Comparison of ENCODE assay signal across 21 cellular contexts in genomic region chr14:63671987-63672386, GRCh38. TPM values are rescaled to one million over a fixed set of nuclear protein-coding genes. Genes with fewer than 3 reads are reported as not detected.
DNase-seq lines count a peak whose midpoint lies in the region; ATAC-seq, FAIRE-seq and TF ChIP-seq lines count a peak whose summit lies in the region.
"Had no signal": no experiment of that assay in that cellular context is flagged by ENCODE, and none has a peak within 500 bp of the region (broad histone marks: within the 10 kb centered on the region; RNA-seq: fewer than 3 reads in every experiment).

No MANE protein-coding gene starts in this region.

- POLR2A ChIA-PET in GM12878 (lab: Charles Lee), result interaction anchor here (0.7 to 1.0 kb wide), 2 partner anchors 53 to 72 kb away, joined by 3 read pairs; no protein-coding TSS in a partner anchor

- no peaks in the 10 kb centered on the region for H3K27me3 Mint-ChIP-seq in endothelial cell (ENCODE audit: unreplicated experiment)
- H3K27me3 Mint-ChIP-seq: stimulated activated memory B cell treated with anti-CD40 and anti-IgM and Interleukin-4, amounts not matched to agents 10 μg/mL and 1 μg/mL and 100 μg/mL, for 72 hours had no signal

- no peak overlapping the region for H3K9ac ChIP-seq in GM12878 (ENCODE audit: control insufficient read depth, insufficient read depth, low read length)

- SMC1A ChIA-PET in GM12878 (lab: Charles Lee; ENCODE audit: uncharacterized antibody, unreplicated experiment), result interaction anchor here (0.8 to 3.7 kb wide), 5 partner anchors 21 to 54 kb away, joined by 3 to 17 read pairs (median 4); partner anchors contain the start of gene WDR89

- no TSS peak for BruUV-seq in GM12878 (replicated peaks; lab: Mats Ljungman, UMichigan)

- RAD21 ChIA-PET in GM12878 (lab: Charles Lee; ENCODE audit: unreplicated experiment), result interaction anchor here (1.0 to 1.6 kb wide), 6 partner anchors 22 to 54 kb away, joined by 3 to 7 read pairs (median 4); partner anchors contain the start of gene WDR89

- DNase-seq in NCI-H82 (lab: John Stamatoyannopoulos, UW), result peak; percentile 31
- no peak for DNase-seq in NCI-H82 treated with DMSO at 0.1 percent for 48 hours (lab: John Stamatoyannopoulos, UW; ENCODE audit: unreplicated experiment)
- DNase-seq in GM12878 (ENCODE audit: low read depth, low spot score), result no peak
- DNase-seq in breast epithelium (ENCODE audit: low spot score in 2 of 2), result no peak
- no peak for DNase-seq in H54 (ENCODE audit: insufficient read length, low spot score)
- DNase-seq in endothelial cell (ENCODE audit: low spot score), result no peak
- DNase-seq: activated CD4-positive, CD25-positive, alpha-beta regulatory T cell; activated gamma-delta T cell treated with Interleukin-2 at 50 U/mL for 16 hours; C1 segment of cervical spinal cord; DMS153; effector memory CD4-positive, alpha-beta T cell; GOT3; heart right ventricle; islet precursor cell; NCI-H1436 treated with DMSO at 0.1 percent for 48 hours; NCI-H226 had no signal

- intact Hi-C loops in GM12878 (cut with micrococcal nuclease; ENCODE audit: unreplicated experiment), result no loop called here
- intact Hi-C loops in breast epithelium (cut with DNase I; ENCODE audit: low total_unique reads), result no loop called here

- TF ChIP-seq POLR2A in GM12878 (IDR thresholded peaks at IDR 0.05; ENCODE audit: low read depth, low read length), result no peak
- TF ChIP-seq POLR2A in breast epithelium (IDR thresholded peaks at IDR 0.05), result no peak
- TF ChIP-seq POLR2A in H54 (IDR thresholded peaks at IDR 0.05; ENCODE audit: low read depth, low read length), result no peak

- CTCF ChIA-PET in GM12878 (lab: Yijun Ruan, JAX), result interaction anchor here (1.8 kb wide), 1 partner anchor 29 kb away, joined by 4 read pairs; no protein-coding TSS in a partner anchor

- H3K4me1 Mint-ChIP-seq in endothelial cell (ENCODE audit: unreplicated experiment), result no peaks in the 10 kb centered on the region
- H3K4me1 Mint-ChIP-seq: stimulated activated memory B cell treated with anti-CD40 and anti-IgM and Interleukin-4, amounts not matched to agents 10 μg/mL and 1 μg/mL and 100 μg/mL, for 72 hours had no signal

- H3K4me2 ChIP-seq in GM12878 (ENCODE audit: control insufficient read depth, insufficient read depth), result no peak overlapping the region

- H3K27ac ChIP-seq in GM12878 (ENCODE audit: control insufficient read depth, insufficient read depth), result no peak overlapping the region
- H3K27ac ChIP-seq in breast epithelium, result no peak overlapping the region
- H3K27ac ChIP-seq: heart right ventricle, tibial nerve had no signal

- H2AFZ ChIP-seq in GM12878 (ENCODE audit: control insufficient read depth, low read depth, low read length), result no peak overlapping the region

- no peak for TF ChIP-seq RAD21 in GM12878 (IDR thresholded peaks at IDR 0.05; ENCODE audit: insufficient read depth, low read depth, low read length)

- H3K4me1 ChIP-seq in GM12878 (ENCODE audit: control insufficient read depth, insufficient read depth, low read length) (no peaks in the 10 kb centered on the region), breast epithelium (no peaks in the 10 kb centered on the region)
- H3K4me1 ChIP-seq: heart right ventricle, tibial nerve had no signal

- in situ Hi-C loops in GM12878 (cut with MboI), result no loop called here

- H3K27ac Mint-ChIP-seq in endothelial cell (ENCODE audit: unreplicated experiment), result no peak overlapping the region
- H3K27ac Mint-ChIP-seq: stimulated activated memory B cell treated with anti-CD40 and anti-IgM and Interleukin-4, amounts not matched to agents 10 μg/mL and 1 μg/mL and 100 μg/mL, for 72 hours; T-helper 1 cell treated with Interleukin-12 subunit alpha and Interleukin-12 subunit beta and Interleukin-4 antibody, amounts not matched to agents 30 μg/mL and 1 μg/mL, for 36 hours had no signal

- no peaks in the 10 kb centered on the region for H3K27me3 ChIP-seq in GM12878 (replicated peaks in 1 of 2; ENCODE audit: control insufficient read depth in 2 of 2, insufficient read depth in 2 of 2, low read length in 1 of 2)
- no peaks in the 10 kb centered on the region for H3K27me3 ChIP-seq in breast epithelium
- H3K27me3 ChIP-seq: heart right ventricle, tibial nerve had no signal

- TF ChIP-seq CTCF in GM12878 (IDR thresholded peaks at IDR 0.05 in 2 of 3, conservative IDR thresholded peaks at IDR 0.05 in 1 of 3; ENCODE audit: control insufficient read depth in 2 of 3, extremely low read depth in 1 of 3, insufficient read depth in 1 of 3, low read depth in 3 of 3, low read length in 3 of 3) (no peak), breast epithelium (IDR thresholded peaks at IDR 0.05) (no peak), endothelial cell (IDR thresholded peaks at IDR 0.05; ENCODE audit: unreplicated experiment) (no peak)

- no peaks in the 10 kb centered on the region for H3K36me3 ChIP-seq in GM12878 (ENCODE audit: control insufficient read depth in 2 of 2, insufficient read depth in 2 of 2, low read length in 1 of 2)
- H3K36me3 ChIP-seq in breast epithelium, result no peaks in the 10 kb centered on the region

- no peak overlapping the region for H3K4me3 ChIP-seq in GM12878
- H3K4me3 ChIP-seq in breast epithelium, result no peak overlapping the region
- H3K4me3 ChIP-seq: heart right ventricle, tibial nerve had no signal

- FAIRE-seq in GM12878 (lab: Jason Lieb, UNC) (no peak), H54 (lab: Jason Lieb, UNC) (no peak)

- H3K4me3 Mint-ChIP-seq in endothelial cell (ENCODE audit: unreplicated experiment), result no peak overlapping the region
- H3K4me3 Mint-ChIP-seq: stimulated activated memory B cell treated with anti-CD40 and anti-IgM and Interleukin-4, amounts not matched to agents 10 μg/mL and 1 μg/mL and 100 μg/mL, for 72 hours; T-helper 1 cell treated with Interleukin-12 subunit alpha and Interleukin-12 subunit beta and Interleukin-4 antibody, amounts not matched to agents 30 μg/mL and 1 μg/mL, for 36 hours had no signal

- no peaks in the 10 kb centered on the region for H3K36me3 Mint-ChIP-seq in endothelial cell (ENCODE audit: low read depth, unreplicated experiment)

- H4K20me1 ChIP-seq in GM12878 (ENCODE audit: control insufficient read depth, insufficient read depth), result no peaks in the 10 kb centered on the region

- no peaks in the 10 kb centered on the region for H3K9me3 ChIP-seq in GM12878 (replicated peaks; ENCODE audit: control insufficient read depth, insufficient read depth, low read length)
- no peaks in the 10 kb centered on the region for H3K9me3 ChIP-seq in breast epithelium
- H3K9me3 ChIP-seq: heart right ventricle, tibial nerve had no signal

- ATAC-seq in HG03139 (IDR thresholded peaks at IDR 0.05; ENCODE audit: unreplicated experiment) (peak; percentile 25), GM12878 (peak; percentile 54), GM21390 (IDR thresholded peaks at IDR 0.05; ENCODE audit: unreplicated experiment) (no peak)
- ATAC-seq: heart right ventricle; stimulated activated memory B cell treated with anti-CD40 and anti-IgM and Interleukin-4, amounts not matched to agents 10 μg/mL and 1 μg/mL and 100 μg/mL, for 72 hours had no signal

- no peaks in the 10 kb centered on the region for H3K79me2 ChIP-seq in GM12878 (ENCODE audit: control insufficient read depth, insufficient read depth, low read length)

- TF ChIP-seq EP300 in GM12878 (IDR thresholded peaks at IDR 0.05; ENCODE audit: borderline replicate concordance in 1 of 2, control insufficient read depth in 1 of 2, low read depth in 2 of 2, low read length in 2 of 2), result no peak; a peak in 1 of 4 replicates

- 97% methylated on average over 3 of the region's 3 CpGs for WGBS in GM12878 (ENCODE audit: insufficient coverage, insufficient replicate concordance, low lambda C conversion rate, missing lambda C conversion rate)

- no peaks in the 10 kb centered on the region for H3K9me3 Mint-ChIP-seq in endothelial cell (ENCODE audit: unreplicated experiment)
- H3K9me3 Mint-ChIP-seq: stimulated activated memory B cell treated with anti-CD40 and anti-IgM and Interleukin-4, amounts not matched to agents 10 μg/mL and 1 μg/mL and 100 μg/mL, for 72 hours; T-helper 1 cell treated with Interleukin-12 subunit alpha and Interleukin-12 subunit beta and Interleukin-4 antibody, amounts not matched to agents 30 μg/mL and 1 μg/mL, for 36 hours had no signal

RNA-seq across cellular contexts. Expression of gene WDR89, which starts 30.3 kb away (rescaled TPM):
- 21.3 and 21.7 TPM in 2 replicates for total RNA-seq in GM12878 (2013; cell fraction: nucleolus; rRNA removed)
- total RNA-seq in GM12878 (2014; rRNA removed) (12.5 and 17.5 TPM in 2 replicates), GM12878 (2014; rRNA removed; fragmentation: Illumina TruSeq; extraction: Trizol) (20.5 and 21.7 TPM in 2 replicates), GM12878 (2021) (17.0 and 17.4 TPM in 2 replicates), breast epithelium (10 to 100 TPM in 1 of 3 donors, 1 to 10 TPM in 2; 5.1 to 12.4 (median 8.5) TPM), endothelial cell (ENCODE audit: unreplicated experiment) (15.3 TPM)
- 4.6 TPM for polyA plus RNA-seq in GM12878 (2011; ENCODE audit: low read depth)
- polyA plus RNA-seq in GM12878 (2011; rRNA removed) (25.5 and 44.6 TPM in 2 replicates), GM12878 (2014; fragmentation: Illumina TruSeq; extraction: Trizol) (16.0 and 20.8 TPM in 2 replicates), GM12878 (2014; fragmentation: Nextera tagmentation; extraction: Ambion mirVana) (10 to 100 TPM; 17.3 to 17.6 TPM), GM12878 (2014; rRNA removed) (10.8 and 11.8 TPM in 2 replicates), GM12878 (2016; fragmentation: Nextera tagmentation; extraction: Ambion mirVana) (10 to 100 TPM; 20.7 to 25.7 TPM)
- 6.1 and 8.3 TPM in 2 replicates for polyA plus RNA-seq in GM12878 (2011; cell fraction: cytosol; rRNA removed)
- polyA plus RNA-seq in GM12878 (2011; cell fraction: nucleus; rRNA removed), result 7.9 TPM in 2 replicates
- polyA plus RNA-seq in GM12878 (2012), result 6.9 and 14.3 TPM in 2 replicates
- 18.1 and 40.5 TPM in 2 replicates for polyA minus RNA-seq in GM12878 (2011; rRNA and poly(A)+ RNA removed)
- 7.6 and 11.0 TPM in 2 replicates for polyA minus RNA-seq in GM12878 (2011; cell fraction: cytosol; rRNA and poly(A)+ RNA removed)
- polyA minus RNA-seq in GM12878 (2011; cell fraction: nucleus; rRNA and poly(A)+ RNA removed), result 4.1 and 5.5 TPM in 2 replicates

RNA-seq across cellular contexts. Expression of gene SGPP1, which starts 55.9 kb away (rescaled TPM):
- 48.4 and 48.5 TPM in 2 replicates for total RNA-seq in GM12878 (2013; cell fraction: nucleolus; rRNA removed)
- total RNA-seq in GM12878 (2014; rRNA removed), result 37.7 and 45.0 TPM in 2 replicates
- 25.8 and 28.4 TPM in 2 replicates for total RNA-seq in GM12878 (2014; rRNA removed; fragmentation: Illumina TruSeq; extraction: Trizol)
- 25.8 and 27.5 TPM in 2 replicates for total RNA-seq in GM12878 (2021)
- polyA plus RNA-seq in GM12878 (2011; ENCODE audit: low read depth), result 6.7 TPM
- polyA plus RNA-seq in GM12878 (2011; rRNA removed), result 26.5 and 35.4 TPM in 2 replicates
- 11.2 and 13.2 TPM in 2 replicates for polyA plus RNA-seq in GM12878 (2011; cell fraction: cytosol; rRNA removed)
- polyA plus RNA-seq in GM12878 (2011; cell fraction: nucleus; rRNA removed), result 9.9 and 11.4 TPM in 2 replicates
- polyA plus RNA-seq in GM12878 (2012), result 17.1 and 18.3 TPM in 2 replicates
- 25.2 and 36.7 TPM in 2 replicates for polyA plus RNA-seq in GM12878 (2014; fragmentation: Illumina TruSeq; extraction: Trizol)
- polyA plus RNA-seq in GM12878 (2014; fragmentation: Nextera tagmentation; extraction: Ambion mirVana), result 10 to 100 TPM in 1 of 2 experiments, 1 to 10 TPM in 1; 8.8 to 17.1 TPM
- 18.5 and 21.2 TPM in 2 replicates for polyA plus RNA-seq in GM12878 (2014; rRNA removed)
- 10 to 100 TPM in 1 of 2 experiments, 1 to 10 TPM in 1; 3.5 to 34.4 TPM for polyA plus RNA-seq in GM12878 (2016; fragmentation: Nextera tagmentation; extraction: Ambion mirVana)
- polyA minus RNA-seq in GM12878 (2011; rRNA and poly(A)+ RNA removed), result 10.2 and 12.0 TPM in 2 replicates
- polyA minus RNA-seq in GM12878 (2011; cell fraction: cytosol; rRNA and poly(A)+ RNA removed), result 6.1 and 7.0 TPM in 2 replicates
- polyA minus RNA-seq in GM12878 (2011; cell fraction: nucleus; rRNA and poly(A)+ RNA removed), result 8.8 and 17.2 TPM in 2 replicates
- 10 to 100 TPM; 22.2 to 29.9 (median 22.3) TPM for total RNA-seq in breast epithelium
- 7.9 TPM for total RNA-seq in endothelial cell (ENCODE audit: unreplicated experiment)
